20 cellular contexts compared by ENCODE assay signal in genomic region chr7:47735431-47736345, GRCh38.
DNase-seq lines count a peak whose midpoint lies in the region; ATAC-seq, FAIRE-seq and TF ChIP-seq lines count a peak whose summit lies in the region.
"Had no signal": no experiment of that assay in that cellular context is flagged by ENCODE, and none has a peak within 500 bp of the region (broad histone marks: within the 10 kb centered on the region; RNA-seq: fewer than 3 reads in every experiment).

No MANE protein-coding gene starts in this region.

- H3K27me3 ChIP-seq in HepG2 (ENCODE audit: control insufficient read depth in 1 of 2, insufficient read depth in 2 of 2, low read length in 2 of 2): no peaks in the 10 kb centered on the region
- no peaks in the 10 kb centered on the region for H3K27me3 ChIP-seq in right lobe of liver
- H3K27me3 ChIP-seq in K562 (ENCODE audit: control insufficient read depth in 2 of 2, insufficient read depth in 2 of 2, low read length in 2 of 2): peaks cover 4 to 55% of the 10 kb centered on the region in 2 experiments; a peak in 4 of 5 replicates
- H3K27me3 ChIP-seq in mesenchymal stem cell (ENCODE audit: control insufficient read depth in 1 of 2, insufficient read depth in 1 of 2, low read length in 2 of 2): peaks cover 0 to 76% of the 10 kb centered on the region in 2 experiments
- H3K27me3 ChIP-seq in aorta (ENCODE audit: control insufficient read depth in 1 of 2, insufficient read depth in 2 of 2, low read length in 1 of 2): no peaks in the 10 kb centered on the region
- H3K27me3 ChIP-seq in transverse colon: no peaks in the 10 kb centered on the region

- H3K23ac ChIP-seq in mesenchymal stem cell (ENCODE audit: low read length in 2 of 2): no peak overlapping the region

- peak overlapping the region; percentile 10 for H2AK5ac ChIP-seq in mesenchymal stem cell (ENCODE audit: low read length, severe bottlenecking)

- TF ChIP-seq EP300 in HepG2 (IDR thresholded peaks at IDR 0.05; ENCODE audit: low read depth in 2 of 2, low read length in 2 of 2) (no peak), HepG2 (CRISPR knock-in tag; IDR thresholded peaks at IDR 0.05; ENCODE audit: borderline replicate concordance) (no peak), K562 (IDR thresholded peaks at IDR 0.05; ENCODE audit: low read length) (no peak), transverse colon (IDR thresholded peaks at IDR 0.05; ENCODE audit: low read depth) (no peak)

- H3K27ac ChIP-seq in HepG2 (ENCODE audit: extremely low read length, insufficient read depth, low read length) (peak overlapping the region; percentile 75), right lobe of liver (no peak overlapping the region), K562 (ENCODE audit: extremely low read depth, low read depth, low read length) (no peak overlapping the region), mesenchymal stem cell (ENCODE audit: low read length, poor library complexity, severe bottlenecking) (no peak overlapping the region), aorta (ENCODE audit: low read depth in 1 of 2, low read length in 2 of 2) (no peak overlapping the region), transverse colon (no peak overlapping the region)
- H3K27ac ChIP-seq: 22Rv1 had no signal

- POLR2A ChIA-PET in HepG2 (lab: Yijun Ruan, JAX) (interaction anchor here (0.8 to 5.7 kb wide), 4 partner anchors 11 to 112 kb away, joined by 3 to 70 read pairs (median 24); no protein-coding TSS in a partner anchor), K562 (lab: Yijun Ruan, JAX) (no interaction called here)

- no peaks in the 10 kb centered on the region for H3K9me3 ChIP-seq in HepG2 (ENCODE audit: low read length)
- no peaks in the 10 kb centered on the region for H3K9me3 ChIP-seq in right lobe of liver
- H3K9me3 ChIP-seq in K562 (replicated peaks; ENCODE audit: control insufficient read depth, insufficient read depth, low read depth, low read length): no peaks in the 10 kb centered on the region
- H3K9me3 ChIP-seq in mesenchymal stem cell (ENCODE audit: control insufficient read depth, low read length): no peaks in the 10 kb centered on the region
- H3K9me3 ChIP-seq in aorta (ENCODE audit: control insufficient read depth, low read length): no peaks in the 10 kb centered on the region
- no peaks in the 10 kb centered on the region for H3K9me3 ChIP-seq in transverse colon
- H3K9me3 ChIP-seq: A549 had no signal

- H3K36me3 ChIP-seq in HepG2 (replicated peaks in 1 of 2; ENCODE audit: control insufficient read depth in 1 of 2, insufficient read depth in 2 of 2, low read length in 2 of 2) (no peaks in the 10 kb centered on the region), right lobe of liver (no peaks in the 10 kb centered on the region), K562 (ENCODE audit: control insufficient read depth, insufficient read depth, low read length) (no peaks in the 10 kb centered on the region), mesenchymal stem cell (ENCODE audit: control insufficient read depth in 1 of 2, insufficient read depth in 2 of 2, low read depth in 1 of 2, low read length in 2 of 2) (no peaks in the 10 kb centered on the region), aorta (ENCODE audit: control insufficient read depth in 1 of 2, insufficient read depth in 2 of 2, low read length in 1 of 2) (no peaks in the 10 kb centered on the region), transverse colon (no peaks in the 10 kb centered on the region)

- H3K9ac ChIP-seq in HepG2 (ENCODE audit: insufficient read depth, low read depth, low read length) (peak overlapping the region; percentile 37), K562 (ENCODE audit: insufficient read depth in 1 of 2, low read depth in 2 of 2, low read length in 2 of 2) (no peak overlapping the region), mesenchymal stem cell (ENCODE audit: low read length) (no peak overlapping the region)

- TF ChIP-seq CTCF in HepG2 (CRISPR knock-in tag; IDR thresholded peaks at IDR 0.05): no peak
- no peak for TF ChIP-seq CTCF in right lobe of liver (IDR thresholded peaks at IDR 0.05)
- TF ChIP-seq CTCF in K562 (IDR thresholded peaks at IDR 0.05 in 2 of 3, conservative IDR thresholded peaks at IDR 0.05 in 1 of 3; ENCODE audit: insufficient read depth in 2 of 3, low read depth in 1 of 3, low read length in 3 of 3): no peak
- no peak for TF ChIP-seq CTCF in transverse colon (IDR thresholded peaks at IDR 0.05)

- H3K14ac ChIP-seq in mesenchymal stem cell (ENCODE audit: low read length in 2 of 2): no peak overlapping the region

- no peak overlapping the region for H2BK15ac ChIP-seq in mesenchymal stem cell (ENCODE audit: low read depth, poor library complexity, severe bottlenecking)

- ATAC-seq in HepG2 (no peak), right lobe of liver (no peak), K562 (no peak), left lobe of liver (no peak), aorta (ENCODE audit: low FRiP score) (no peak)
- ATAC-seq: GM23338 had no signal

- H3K4me1 ChIP-seq in HepG2 (ENCODE audit: insufficient read depth, low read length): peaks cover 95% of the 10 kb centered on the region
- no peaks in the 10 kb centered on the region for H3K4me1 ChIP-seq in right lobe of liver
- no peaks in the 10 kb centered on the region for H3K4me1 ChIP-seq in K562 (replicated peaks in 1 of 2; ENCODE audit: control insufficient read depth in 2 of 2, insufficient read depth in 2 of 2, low read length in 2 of 2)
- peaks cover 14% of the 10 kb centered on the region for H3K4me1 ChIP-seq in mesenchymal stem cell (ENCODE audit: control insufficient read depth, insufficient read depth, low read depth, low read length)
- no peaks in the 10 kb centered on the region for H3K4me1 ChIP-seq in aorta (ENCODE audit: control insufficient read depth in 1 of 2, insufficient read depth in 2 of 2, low read length in 2 of 2)
- H3K4me1 ChIP-seq in transverse colon: no peaks in the 10 kb centered on the region

- H3K4me3 ChIP-seq in HepG2 (replicated peaks in 1 of 3; ENCODE audit: insufficient read depth in 1 of 3, low read depth in 2 of 3, low read length in 3 of 3): no peak overlapping the region
- H3K4me3 ChIP-seq in right lobe of liver: no peak overlapping the region
- H3K4me3 ChIP-seq in K562: no peak overlapping the region
- no peak overlapping the region for H3K4me3 ChIP-seq in mesenchymal stem cell (ENCODE audit: insufficient read depth in 1 of 2, low read depth in 1 of 2, low read length in 2 of 2)
- no peak overlapping the region for H3K4me3 ChIP-seq in aorta (ENCODE audit: low read length in 2 of 2)
- H3K4me3 ChIP-seq in transverse colon: no peak overlapping the region
- H3K4me3 ChIP-seq: A549, GM23338 had no signal

- H3K18ac ChIP-seq in mesenchymal stem cell (ENCODE audit: low read depth in 1 of 2, low read length in 2 of 2): peak overlapping the region in 1 of 2 experiments; percentile 30

- intact Hi-C loops in HepG2 (cut with micrococcal nuclease; ENCODE audit: unreplicated experiment): loop anchor here (2.0 kb wide), 1 partner anchor 51 kb away; no protein-coding TSS in a partner anchor
- intact Hi-C loops in right lobe of liver (cut with DNase I): no loop called here
- intact Hi-C loops in K562 (cut with micrococcal nuclease): no loop called here
- intact Hi-C loops in aorta (cut with DNase I): no loop called here
- intact Hi-C loops in transverse colon (cut with DNase I; ENCODE audit: low total_unique reads): no loop called here

- BruUV-seq in HepG2 (replicated peaks; lab: Mats Ljungman, UMichigan): no TSS peak
- no TSS peak for BruUV-seq in K562 (replicated peaks; lab: Mats Ljungman, UMichigan)

- no peaks in the 10 kb centered on the region for H3K79me2 ChIP-seq in HepG2 (ENCODE audit: insufficient read depth, low read length)
- no peaks in the 10 kb centered on the region for H3K79me2 ChIP-seq in K562 (ENCODE audit: control insufficient read depth, insufficient read depth, low read length)

- 96% methylated on average over 6 of the region's 6 CpGs for WGBS in HepG2 (ENCODE audit: low lambda C conversion rate)
- WGBS in right lobe of liver (ENCODE audit: insufficient coverage, low coverage, low lambda C conversion rate, missing lambda C conversion rate): 90% methylated on average over 5 of the region's 6 CpGs
- WGBS in K562 (ENCODE audit: insufficient coverage, low coverage, missing lambda C conversion rate): 0% methylated on average over 6 of the region's 6 CpGs
- WGBS in mesenchymal stem cell: over 99% methylated on average over 6 of the region's 6 CpGs
- 97% methylated on average over 6 of the region's 6 CpGs for WGBS in aorta, 2 donors
- WGBS in transverse colon (ENCODE audit: low coverage in 1 of 2), 2 donors: 71 to 96% methylated on average over 1 to 6 of the region's 6 CpGs

- in situ Hi-C loops in HepG2 (cut with HindIII; ENCODE audit: extremely low pct_ligation_motif_present, low pct_unique_long_range_greater_than_20kb): no loop called here
- in situ Hi-C loops in K562 (cut with MboI): no loop called here
- in situ Hi-C loops in transverse colon (cut with MboI; ENCODE audit: low pct_ligation_motif_present in 1 of 4, low pct_unique_long_range_greater_than_20kb in 1 of 4, low sequenced_read_pairs in 3 of 4): no loop called here

- no peaks in the 10 kb centered on the region for H3K79me1 ChIP-seq in mesenchymal stem cell (replicated peaks; ENCODE audit: low read length, poor library complexity, severe bottlenecking)

- no peaks in the 10 kb centered on the region for H4K20me1 ChIP-seq in HepG2 (ENCODE audit: insufficient read depth, low read length)
- H4K20me1 ChIP-seq in K562 (replicated peaks; ENCODE audit: control insufficient read depth, insufficient read depth, low read length): no peaks in the 10 kb centered on the region

- no peak overlapping the region for H2BK5ac ChIP-seq in mesenchymal stem cell (ENCODE audit: low read depth, low read length, poor library complexity, severe bottlenecking)

- FAIRE-seq in HepG2 (lab: Jason Lieb, UNC): peak; percentile 15
- FAIRE-seq in K562 (lab: Jason Lieb, UNC): no peak
- FAIRE-seq: A549, GM12892, GM18507, H54 had no signal

- H4K8ac ChIP-seq in mesenchymal stem cell (ENCODE audit: low read length): no peak overlapping the region

- peak overlapping the region in 1 of 2 experiments; percentile 63 for H2BK12ac ChIP-seq in mesenchymal stem cell (ENCODE audit: low read length in 2 of 2)

- TF ChIP-seq POLR2A in HepG2 (IDR thresholded peaks at IDR 0.05; ENCODE audit: insufficient read depth in 1 of 2, low read depth in 2 of 2, low read length in 2 of 2) (no peak), right lobe of liver (IDR thresholded peaks at IDR 0.05) (no peak), K562 (conservative IDR thresholded peaks at IDR 0.05) (no peak), transverse colon (IDR thresholded peaks at IDR 0.05) (no peak)

- H3K4ac ChIP-seq in mesenchymal stem cell (ENCODE audit: low read depth in 1 of 2, low read length in 2 of 2): no peak overlapping the region

- H2BK120ac ChIP-seq in mesenchymal stem cell (ENCODE audit: low read depth, low read length): no peak overlapping the region

- CTCF ChIA-PET in HepG2 (lab: Yijun Ruan, JAX; ENCODE audit: low intra/inter-chr PET ratio, low total read pairs) (no interaction called here), K562 (lab: Yijun Ruan, JAX; ENCODE audit: low intra/inter-chr PET ratio) (no interaction called here)

- no peak overlapping the region for H4K91ac ChIP-seq in mesenchymal stem cell (ENCODE audit: low read length)

- TF ChIP-seq RAD21 in HepG2 (CRISPR knock-in tag; IDR thresholded peaks at IDR 0.05): no peak
- TF ChIP-seq RAD21 in K562 (CRISPR knock-in tag; conservative IDR thresholded peaks at IDR 0.05 in 1 of 2, IDR thresholded peaks at IDR 0.05 in 1 of 2): no peak

- H2AFZ ChIP-seq in HepG2 (ENCODE audit: low read length): no peak overlapping the region
- H2AFZ ChIP-seq in K562 (ENCODE audit: low read depth, low read length): no peak overlapping the region
- H2AFZ ChIP-seq in mesenchymal stem cell (ENCODE audit: low read depth, low read length): no peak overlapping the region
- H2AFZ ChIP-seq: GM23338 had no signal

- H3K4me2 ChIP-seq in HepG2 (ENCODE audit: low read depth, low read length) (peak overlapping the region; percentile 55), K562 (ENCODE audit: insufficient read depth, low read length) (no peak overlapping the region), mesenchymal stem cell (ENCODE audit: low read length, poor library complexity, severe bottlenecking) (no peak overlapping the region)
- H3K4me2 ChIP-seq: GM23338 had no signal

- H3K9me1 ChIP-seq in K562 (ENCODE audit: control insufficient read depth, insufficient read depth, low read length): no peaks in the 10 kb centered on the region

- DNase-seq in HepG2 (ENCODE audit: low spot score) (no peak), right lobe of liver (no peak), K562 (ENCODE audit: extremely low read depth in 1 of 4, low spot score in 3 of 4) (no peak), mesenchymal stem cell (no peak), left lobe of liver (ENCODE audit: low spot score) (no peak), aorta (no peak), transverse colon (no peak)
- DNase-seq: C1 segment of cervical spinal cord; CD4-positive, CD25-positive, alpha-beta regulatory T cell; DMS153; DMS79; GDM1; HCEC 1CT; HFFc6 had no signal

Comparison
In these comparisons a context has a peak if more than half of its experiments do, and no peak if none do; other contexts are left out.
1. Of the 241 proteins assayed by ChIP-seq in both HepG2 and K562: peak only in HepG2: none; only in K562: none; in both: ZNF512; in neither: 240.